In genomic region chr6:111813247-111814162, GRCh38 we compare ENCODE assay signal across 2 cellular contexts.
A peak's percentile ranks its signal among the peaks of the same experiment; 100 is the strongest.
TF ChIP-seq lines count a peak whose summit lies in the region.

No MANE protein-coding gene starts in this region.

TF ChIP-seq in IMR-90, 13 proteins besides CTCF, POLR2A, EP300 and RAD21:
- TF ChIP-seq ELK1 (IDR thresholded peaks at IDR 0.05; ENCODE audit: borderline replicate concordance, low read depth, low read length) (no peak), BHLHE40 (IDR thresholded peaks at IDR 0.05; ENCODE audit: low read depth, low read length) (no peak), MAZ (IDR thresholded peaks at IDR 0.05; ENCODE audit: borderline replicate concordance, low read depth, low read length) (no peak), MAFK (IDR thresholded peaks at IDR 0.05; ENCODE audit: low read depth, low read length) (no peak), CHD1 (IDR thresholded peaks at IDR 0.05; ENCODE audit: low read depth, low read length) (no peak), FOS (IDR thresholded peaks at IDR 0.05; ENCODE audit: low read depth, low read length) (no peak), CEBPB (IDR thresholded peaks at IDR 0.05; ENCODE audit: low read depth, low read length) (no peak), RCOR1 (IDR thresholded peaks at IDR 0.05; ENCODE audit: insufficient replicate concordance, low read length) (no peak), RFX5 (IDR thresholded peaks at IDR 0.05; ENCODE audit: low read depth, low read length) (no peak), NFE2L2 (IDR thresholded peaks at IDR 0.05; ENCODE audit: low read depth, low read length) (no peak), SMC3 (IDR thresholded peaks at IDR 0.05; ENCODE audit: low read depth, low read length) (no peak), MXI1 (IDR thresholded peaks at IDR 0.05; ENCODE audit: borderline replicate concordance, low read depth, low read length) (no peak)
- TF ChIP-seq, protein P1, sequence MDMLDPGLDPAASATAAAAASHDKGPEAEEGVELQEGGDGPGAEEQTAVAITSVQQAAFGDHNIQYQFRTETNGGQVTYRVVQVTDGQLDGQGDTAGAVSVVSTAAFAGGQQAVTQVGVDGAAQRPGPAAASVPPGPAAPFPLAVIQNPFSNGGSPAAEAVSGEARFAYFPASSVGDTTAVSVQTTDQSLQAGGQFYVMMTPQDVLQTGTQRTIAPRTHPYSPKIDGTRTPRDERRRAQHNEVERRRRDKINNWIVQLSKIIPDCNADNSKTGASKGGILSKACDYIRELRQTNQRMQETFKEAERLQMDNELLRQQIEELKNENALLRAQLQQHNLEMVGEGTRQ (IDR thresholded peaks at IDR 0.05; ENCODE audit: low read depth, low read length): no peak

TF ChIP-seq in K562, 482 proteins besides CTCF, POLR2A, EP300 and RAD21:
- TF ChIP-seq STAT5B (CRISPR knock-in tag; IDR thresholded peaks at IDR 0.05) (no peak), ZNF143 (CRISPR knock-in tag; IDR thresholded peaks at IDR 0.05) (no peak), E4F1 (CRISPR knock-in tag; IDR thresholded peaks at IDR 0.05; ENCODE audit: borderline replicate concordance) (no peak), CHD2 (IDR thresholded peaks at IDR 0.05; ENCODE audit: low read depth, low read length) (no peak), RBM25 (IDR thresholded peaks at IDR 0.05; ENCODE audit: low read depth, low read length, severe bottlenecking) (peak; percentile 41), CHAMP1 (IDR thresholded peaks at IDR 0.05) (no peak), MAFK (IDR thresholded peaks at IDR 0.05; ENCODE audit: low read length) (no peak)
- TF ChIP-seq, protein P2, sequence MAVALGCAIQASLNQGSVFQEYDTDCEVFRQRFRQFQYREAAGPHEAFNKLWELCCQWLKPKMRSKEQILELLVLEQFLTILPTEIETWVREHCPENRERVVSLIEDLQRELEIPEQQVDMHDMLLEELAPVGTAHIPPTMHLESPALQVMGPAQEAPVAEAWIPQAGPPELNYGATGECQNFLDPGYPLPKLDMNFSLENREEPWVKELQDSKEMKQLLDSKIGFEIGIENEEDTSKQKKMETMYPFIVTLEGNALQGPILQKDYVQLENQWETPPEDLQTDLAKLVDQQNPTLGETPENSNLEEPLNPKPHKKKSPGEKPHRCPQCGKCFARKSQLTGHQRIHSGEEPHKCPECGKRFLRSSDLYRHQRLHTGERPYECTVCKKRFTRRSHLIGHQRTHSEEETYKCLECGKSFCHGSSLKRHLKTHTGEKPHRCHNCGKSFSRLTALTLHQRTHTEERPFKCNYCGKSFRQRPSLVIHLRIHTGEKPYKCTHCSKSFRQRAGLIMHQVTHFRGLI (CRISPR knock-in tag; IDR thresholded peaks at IDR 0.05): no peak
